ENCODE assay signal across 1 cellular context in genomic region chr12:122473543-122474323, GRCh38.
TF ChIP-seq lines count a peak whose summit lies in the region.

No MANE protein-coding gene starts in this region.

TF ChIP-seq in SK-N-SH treated with all-trans-retinoic acid at 6 μM for 48 hours, 23 proteins besides CTCF, POLR2A, EP300 and RAD21 (continued from another document):
- no peak for TF ChIP-seq TSHZ2 (CRISPR knock-in tag; IDR thresholded peaks at IDR 0.05)
- no peak for TF ChIP-seq ZNF565 (CRISPR knock-in tag; conservative IDR thresholded peaks at IDR 0.05; ENCODE audit: low read depth)
- no peak for TF ChIP-seq CSDC2 (CRISPR knock-in tag; IDR thresholded peaks at IDR 0.05)
- no peak for TF ChIP-seq BACH2 (CRISPR knock-in tag; IDR thresholded peaks at IDR 0.05; ENCODE audit: borderline replicate concordance)
